Comparison of ENCODE assay signal across 2 cellular contexts in the genomic region with DNA sequence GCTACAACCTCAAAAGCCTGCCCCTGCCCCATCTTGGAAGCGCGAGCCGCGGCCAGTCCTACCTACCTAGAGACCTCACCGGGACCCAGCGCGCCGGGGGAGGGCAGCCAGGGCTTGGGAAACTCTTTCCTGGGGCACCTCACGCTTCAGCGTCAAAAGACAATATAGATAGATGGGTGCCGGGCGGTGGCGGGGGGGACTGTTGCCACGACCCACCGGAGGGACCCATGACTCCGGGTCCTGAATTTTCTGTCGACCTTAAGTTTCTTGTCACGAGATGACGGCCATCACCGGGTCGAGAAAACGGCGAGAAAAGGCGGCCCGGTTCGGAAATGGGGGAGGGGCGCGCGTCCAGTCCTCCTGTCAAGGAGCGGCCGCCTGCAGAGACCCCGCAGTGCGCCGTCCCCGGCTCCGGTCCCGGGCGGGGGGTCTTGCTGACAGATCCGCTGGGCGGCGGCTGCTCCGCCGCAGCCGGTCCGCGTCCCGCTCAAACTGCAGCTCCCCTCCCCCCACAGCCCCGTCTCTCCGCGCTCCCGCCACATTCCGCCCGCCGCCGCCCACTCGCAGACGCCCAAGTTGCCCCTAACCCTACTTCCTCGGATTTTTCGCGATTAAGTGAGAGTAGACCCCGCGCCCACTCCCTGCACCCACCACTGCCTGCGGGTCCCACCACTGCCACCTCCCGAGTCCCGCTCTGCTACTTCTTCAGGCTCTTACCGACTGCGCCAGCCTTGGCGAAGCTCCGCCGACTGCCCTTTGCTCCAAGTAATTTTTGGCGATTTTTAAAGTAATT.
A peak's percentile ranks its signal among the peaks of the same experiment; 100 is the strongest.
TF ChIP-seq lines count a peak whose summit lies in the region.

No MANE protein-coding gene starts in this region.

TF ChIP-seq in WTC11, 78 proteins besides CTCF, POLR2A, EP300 and RAD21 (continued from another document):
- peak; percentile 56; the same call in 1 of the 2 replicates for TF ChIP-seq ARID4B (CRISPR knock-in tag; IDR thresholded peaks at IDR 0.05; ENCODE audit: borderline replicate concordance)
- TF ChIP-seq PRRX2 (CRISPR knock-in tag; IDR thresholded peaks at IDR 0.05): no peak
- no peak for TF ChIP-seq MYBL2 (CRISPR knock-in tag; IDR thresholded peaks at IDR 0.05)
- TF ChIP-seq, protein P1, sequence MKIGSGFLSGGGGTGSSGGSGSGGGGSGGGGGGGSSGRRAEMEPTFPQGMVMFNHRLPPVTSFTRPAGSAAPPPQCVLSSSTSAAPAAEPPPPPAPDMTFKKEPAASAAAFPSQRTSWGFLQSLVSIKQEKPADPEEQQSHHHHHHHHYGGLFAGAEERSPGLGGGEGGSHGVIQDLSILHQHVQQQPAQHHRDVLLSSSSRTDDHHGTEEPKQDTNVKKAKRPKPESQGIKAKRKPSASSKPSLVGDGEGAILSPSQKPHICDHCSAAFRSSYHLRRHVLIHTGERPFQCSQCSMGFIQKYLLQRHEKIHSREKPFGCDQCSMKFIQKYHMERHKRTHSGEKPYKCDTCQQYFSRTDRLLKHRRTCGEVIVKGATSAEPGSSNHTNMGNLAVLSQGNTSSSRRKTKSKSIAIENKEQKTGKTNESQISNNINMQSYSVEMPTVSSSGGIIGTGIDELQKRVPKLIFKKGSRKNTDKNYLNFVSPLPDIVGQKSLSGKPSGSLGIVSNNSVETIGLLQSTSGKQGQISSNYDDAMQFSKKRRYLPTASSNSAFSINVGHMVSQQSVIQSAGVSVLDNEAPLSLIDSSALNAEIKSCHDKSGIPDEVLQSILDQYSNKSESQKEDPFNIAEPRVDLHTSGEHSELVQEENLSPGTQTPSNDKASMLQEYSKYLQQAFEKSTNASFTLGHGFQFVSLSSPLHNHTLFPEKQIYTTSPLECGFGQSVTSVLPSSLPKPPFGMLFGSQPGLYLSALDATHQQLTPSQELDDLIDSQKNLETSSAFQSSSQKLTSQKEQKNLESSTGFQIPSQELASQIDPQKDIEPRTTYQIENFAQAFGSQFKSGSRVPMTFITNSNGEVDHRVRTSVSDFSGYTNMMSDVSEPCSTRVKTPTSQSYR (CRISPR knock-in tag; IDR thresholded peaks at IDR 0.05): 0 out of 2 replicates have a peak, but pooled peaks have one; percentile 34
- 0 out of 2 replicates have a peak, but pooled peaks have one; percentile 9 for TF ChIP-seq TEAD4 (CRISPR knock-in tag; IDR thresholded peaks at IDR 0.05)
- no peak for TF ChIP-seq ZNF423 (CRISPR knock-in tag; IDR thresholded peaks at IDR 0.05)
- TF ChIP-seq ZBTB21 (CRISPR knock-in tag; IDR thresholded peaks at IDR 0.05; ENCODE audit: borderline replicate concordance): 0 out of 2 replicates have a peak, but pooled peaks have one; percentile 26
- TF ChIP-seq TEAD1 (CRISPR knock-in tag; IDR thresholded peaks at IDR 0.05): 0 out of 2 replicates have a peak, but pooled peaks have one; percentile 3
- no peak for TF ChIP-seq ZNF138 (CRISPR knock-in tag; conservative IDR thresholded peaks at IDR 0.05)

TF ChIP-seq in HepG2, 621 proteins besides CTCF, POLR2A, EP300 and RAD21 (continued from another document and continues in another):
- no peak for TF ChIP-seq NFIB (CRISPR knock-in tag; IDR thresholded peaks at IDR 0.05; ENCODE audit: borderline replicate concordance)
- TF ChIP-seq PHF20 (CRISPR knock-in tag; IDR thresholded peaks at IDR 0.05): 0 out of 2 replicates have a peak, but pooled peaks have one; percentile 24
- no peak for TF ChIP-seq MAF1 (CRISPR knock-in tag; IDR thresholded peaks at IDR 0.05; ENCODE audit: borderline replicate concordance)
- TF ChIP-seq BRCA1 (CRISPR knock-in tag; IDR thresholded peaks at IDR 0.05): no peak
- no peak for TF ChIP-seq DR1 (CRISPR knock-in tag; IDR thresholded peaks at IDR 0.05)
- 0 out of 2 replicates have a peak, but pooled peaks have one; percentile 24 for TF ChIP-seq AHR (CRISPR knock-in tag; IDR thresholded peaks at IDR 0.05)
- no peak for TF ChIP-seq HNF4G (IDR thresholded peaks at IDR 0.05; ENCODE audit: borderline replicate concordance, low read depth, low read length)
- no peak for TF ChIP-seq HNF4G (CRISPR knock-in tag; IDR thresholded peaks at IDR 0.05; ENCODE audit: borderline replicate concordance, low read depth)
- TF ChIP-seq SRF (IDR thresholded peaks at IDR 0.05; ENCODE audit: low read depth, low read length): no peak
- 0 out of 2 replicates have a peak, but pooled peaks have one; percentile 30 for TF ChIP-seq SP2 (CRISPR knock-in tag; IDR thresholded peaks at IDR 0.05)
- TF ChIP-seq, protein P2, sequence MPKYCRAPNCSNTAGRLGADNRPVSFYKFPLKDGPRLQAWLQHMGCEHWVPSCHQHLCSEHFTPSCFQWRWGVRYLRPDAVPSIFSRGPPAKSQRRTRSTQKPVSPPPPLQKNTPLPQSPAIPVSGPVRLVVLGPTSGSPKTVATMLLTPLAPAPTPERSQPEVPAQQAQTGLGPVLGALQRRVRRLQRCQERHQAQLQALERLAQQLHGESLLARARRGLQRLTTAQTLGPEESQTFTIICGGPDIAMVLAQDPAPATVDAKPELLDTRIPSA (CRISPR knock-in tag; IDR thresholded peaks at IDR 0.05; ENCODE audit: borderline replicate concordance): 0 out of 2 replicates have a peak, but pooled peaks have one; percentile 43
- no peak for TF ChIP-seq ZNF589 (CRISPR knock-in tag; conservative IDR thresholded peaks at IDR 0.05)
- TF ChIP-seq, protein P3, sequence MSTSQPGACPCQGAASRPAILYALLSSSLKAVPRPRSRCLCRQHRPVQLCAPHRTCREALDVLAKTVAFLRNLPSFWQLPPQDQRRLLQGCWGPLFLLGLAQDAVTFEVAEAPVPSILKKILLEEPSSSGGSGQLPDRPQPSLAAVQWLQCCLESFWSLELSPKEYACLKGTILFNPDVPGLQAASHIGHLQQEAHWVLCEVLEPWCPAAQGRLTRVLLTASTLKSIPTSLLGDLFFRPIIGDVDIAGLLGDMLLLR (CRISPR knock-in tag; IDR thresholded peaks at IDR 0.05): no peak
- TF ChIP-seq ZNF546 (CRISPR knock-in tag; conservative IDR thresholded peaks at IDR 0.05): no peak; the same call in 1 of the 2 replicates
- TF ChIP-seq HES4 (CRISPR knock-in tag; IDR thresholded peaks at IDR 0.05; ENCODE audit: borderline replicate concordance): peak; percentile 60; the same call in 1 of the 2 replicates
- TF ChIP-seq HDAC1 (CRISPR knock-in tag; IDR thresholded peaks at IDR 0.05): peak; percentile 68; the same call in 1 of the 2 replicates
- TF ChIP-seq ZBTB33 (CRISPR knock-in tag; IDR thresholded peaks at IDR 0.05): no peak
- peak; percentile 32; the same call in 1 of the 2 replicates for TF ChIP-seq KAT7 (CRISPR knock-in tag; IDR thresholded peaks at IDR 0.05; ENCODE audit: borderline replicate concordance)
- no peak for TF ChIP-seq RFXANK (CRISPR knock-in tag; IDR thresholded peaks at IDR 0.05)
- no peak for TF ChIP-seq HIVEP1 (CRISPR knock-in tag; IDR thresholded peaks at IDR 0.05)
- TF ChIP-seq ZC3H13 (CRISPR knock-in tag; IDR thresholded peaks at IDR 0.05): no peak
- TF ChIP-seq YY1 (IDR thresholded peaks at IDR 0.05; ENCODE audit: insufficient read depth, insufficient replicate concordance, low read depth, low read length): no peak
- peak; percentile 83; the same call in 1 of the 2 replicates for TF ChIP-seq JUNB (CRISPR knock-in tag; IDR thresholded peaks at IDR 0.05; ENCODE audit: borderline replicate concordance)
- TF ChIP-seq ZNF746 (CRISPR knock-in tag; IDR thresholded peaks at IDR 0.05): no peak
- peak; percentile 41; the same call in 1 of the 2 replicates for TF ChIP-seq GABPB1 (CRISPR knock-in tag; IDR thresholded peaks at IDR 0.05)
- TF ChIP-seq FOXO4 (CRISPR knock-in tag; conservative IDR thresholded peaks at IDR 0.05): peak; percentile 85; the same call in 1 of the 2 replicates
- TF ChIP-seq, protein P4, sequence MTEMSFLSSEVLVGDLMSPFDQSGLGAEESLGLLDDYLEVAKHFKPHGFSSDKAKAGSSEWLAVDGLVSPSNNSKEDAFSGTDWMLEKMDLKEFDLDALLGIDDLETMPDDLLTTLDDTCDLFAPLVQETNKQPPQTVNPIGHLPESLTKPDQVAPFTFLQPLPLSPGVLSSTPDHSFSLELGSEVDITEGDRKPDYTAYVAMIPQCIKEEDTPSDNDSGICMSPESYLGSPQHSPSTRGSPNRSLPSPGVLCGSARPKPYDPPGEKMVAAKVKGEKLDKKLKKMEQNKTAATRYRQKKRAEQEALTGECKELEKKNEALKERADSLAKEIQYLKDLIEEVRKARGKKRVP (CRISPR knock-in tag; IDR thresholded peaks at IDR 0.05): 0 out of 4 replicates have a peak, but pooled peaks of 1 of the 2 experiments have one; percentile 15
- TF ChIP-seq ZNF407 (CRISPR knock-in tag; IDR thresholded peaks at IDR 0.05; ENCODE audit: not compliant biosample characterization): no peak
- TF ChIP-seq HNRNPH1 (optimal IDR thresholded peaks at IDR 0.05; ENCODE audit: low read depth, low read length): no peak
- peak; percentile 49; the same call in 1 of the 2 replicates for TF ChIP-seq ZNF672 (CRISPR knock-in tag; IDR thresholded peaks at IDR 0.05)
- TF ChIP-seq, protein P5, sequence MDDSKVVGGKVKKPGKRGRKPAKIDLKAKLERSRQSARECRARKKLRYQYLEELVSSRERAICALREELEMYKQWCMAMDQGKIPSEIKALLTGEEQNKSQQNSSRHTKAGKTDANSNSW (CRISPR knock-in tag; IDR thresholded peaks at IDR 0.05; ENCODE audit: borderline replicate concordance): no peak
- TF ChIP-seq ZNF776 (CRISPR knock-in tag; IDR thresholded peaks at IDR 0.05): peak; percentile 50; the same call in 1 of the 2 replicates
- peak; percentile 49; the same call in 1 of the 2 replicates for TF ChIP-seq RBFOX2 (IDR thresholded peaks at IDR 0.05; ENCODE audit: low read depth, low read length)
- no peak; the same call in none of the 2 replicates for TF ChIP-seq KAT8 (CRISPR knock-in tag; IDR thresholded peaks at IDR 0.05)
- no peak for TF ChIP-seq MED13 (CRISPR knock-in tag; IDR thresholded peaks at IDR 0.05)
